Comparison of ENCODE assay signal across 1 cellular context in genomic region chr20:49915380-49916145, GRCh38.
TF ChIP-seq lines count a peak whose summit lies in the region.

Gene SPATA2, minus strand, starts transcription at chr20:49915529. Its CDS starts 7,039 bp downstream, at chr20:49908490.

TF ChIP-seq in HEK293, 187 proteins besides CTCF, POLR2A, EP300 and RAD21 (continued from another document):
- TF ChIP-seq ZBTB11 (tag by site-specific recombination; conservative IDR thresholded peaks at IDR 0.05; ENCODE audit: low read depth) (peak; percentile 96), PATZ1 (tag by site-specific recombination; IDR thresholded peaks at IDR 0.05) (peak; percentile 39; the same call in 1 of the 2 replicates), ZBTB26 (tag by site-specific recombination; optimal IDR thresholded peaks at IDR 0.05) (peak; percentile 39), KLF9 (tag by site-specific recombination; IDR thresholded peaks at IDR 0.05; ENCODE audit: low read depth) (0 out of 2 replicates have a peak, but pooled peaks have one; percentile 10), HOXD13 (CRISPR knock-in tag; IDR thresholded peaks at IDR 0.05; ENCODE audit: borderline replicate concordance) (no peak), TCF7L2 (IDR thresholded peaks at IDR 0.05; ENCODE audit: borderline replicate concordance, low read depth, low read length) (no peak), ZNF658 (tag by site-specific recombination; IDR thresholded peaks at IDR 0.05) (no peak), ZNF16 (tag by site-specific recombination; IDR thresholded peaks at IDR 0.05; ENCODE audit: low read depth) (no peak), ZNF19 (tag by site-specific recombination; IDR thresholded peaks at IDR 0.05; ENCODE audit: low read depth) (no peak), ZBTB21 (tag by site-specific recombination; IDR thresholded peaks at IDR 0.05) (peak; percentile 89), SP2 (tag by site-specific recombination; IDR thresholded peaks at IDR 0.05) (peak; percentile 98), ZNF114 (tag by site-specific recombination; IDR thresholded peaks at IDR 0.05) (no peak), MYNN (tag by site-specific recombination; IDR thresholded peaks at IDR 0.05; ENCODE audit: borderline replicate concordance) (peak; percentile 38; the same call in 1 of the 2 replicates), ZNF785 (tag by site-specific recombination; IDR thresholded peaks at IDR 0.05) (0 out of 2 replicates have a peak, but pooled peaks have one; percentile 33), SP7 (tag by site-specific recombination; IDR thresholded peaks at IDR 0.05) (peak; percentile 73), ZNF571 (tag by site-specific recombination; IDR thresholded peaks at IDR 0.05) (no peak), ZNF488 (tag by site-specific recombination; IDR thresholded peaks at IDR 0.05) (no peak), ZNF280D (tag by site-specific recombination; IDR thresholded peaks at IDR 0.05) (peak; percentile 77; the same call in 1 of the 2 replicates), ZNF302 (tag by site-specific recombination; IDR thresholded peaks at IDR 0.05; ENCODE audit: low read depth) (no peak), AEBP2 (tag by site-specific recombination; IDR thresholded peaks at IDR 0.05; ENCODE audit: borderline replicate concordance) (no peak), KLF1 (tag by site-specific recombination; IDR thresholded peaks at IDR 0.05) (peak; percentile 27; the same call in 1 of the 2 replicates), ZBTB7A (tag by site-specific recombination; IDR thresholded peaks at IDR 0.05; ENCODE audit: low read depth) (no peak), ZSCAN30 (tag by site-specific recombination; IDR thresholded peaks at IDR 0.05) (peak; percentile 81), OSR2 (tag by site-specific recombination; IDR thresholded peaks at IDR 0.05) (no peak), ZNF513 (tag by site-specific recombination; IDR thresholded peaks at IDR 0.05) (no peak), SP3 (tag by site-specific recombination; IDR thresholded peaks at IDR 0.05) (peak; percentile 90), ZNF391 (tag by site-specific recombination; IDR thresholded peaks at IDR 0.05; ENCODE audit: borderline replicate concordance, low read depth) (no peak), ZBTB8A (tag by site-specific recombination; IDR thresholded peaks at IDR 0.05) (peak; percentile 32), ZNF549 (tag by site-specific recombination; IDR thresholded peaks at IDR 0.05) (no peak), ZNF157 (tag by site-specific recombination; IDR thresholded peaks at IDR 0.05) (no peak), ZNF155 (tag by site-specific recombination; IDR thresholded peaks at IDR 0.05) (no peak), ZNF2 (tag by site-specific recombination; IDR thresholded peaks at IDR 0.05) (no peak), GLI2 (tag by site-specific recombination; IDR thresholded peaks at IDR 0.05; ENCODE audit: borderline replicate concordance, low read depth) (no peak), ZFP41 (tag by site-specific recombination; IDR thresholded peaks at IDR 0.05; ENCODE audit: borderline replicate concordance) (no peak), ZNF26 (tag by site-specific recombination; IDR thresholded peaks at IDR 0.05) (no peak), ZNF558 (tag by site-specific recombination; IDR thresholded peaks at IDR 0.05) (no peak), ZNF335 (tag by site-specific recombination; conservative IDR thresholded peaks at IDR 0.05) (peak; percentile 47), ZNF48 (tag by site-specific recombination; IDR thresholded peaks at IDR 0.05) (no peak), ZNF350 (tag by site-specific recombination; IDR thresholded peaks at IDR 0.05) (no peak), HOXC10 (CRISPR knock-in tag; IDR thresholded peaks at IDR 0.05) (no peak), ZNF830 (tag by site-specific recombination; IDR thresholded peaks at IDR 0.05; ENCODE audit: low read depth) (no peak), GLI4 (tag by site-specific recombination; IDR thresholded peaks at IDR 0.05) (no peak), ZNF791 (tag by site-specific recombination; IDR thresholded peaks at IDR 0.05) (no peak), ZSCAN5A (tag by site-specific recombination; IDR thresholded peaks at IDR 0.05) (0 out of 2 replicates have a peak, but pooled peaks have one; percentile 21), ZNF76 (tag by site-specific recombination; IDR thresholded peaks at IDR 0.05; ENCODE audit: borderline replicate concordance, low read depth) (peak; percentile 25), YY1 (tag by site-specific recombination; IDR thresholded peaks at IDR 0.05) (peak; percentile 22; the same call in 1 of the 2 replicates)
